ENCODE assay signal across 9 cellular contexts in the genomic region with DNA sequence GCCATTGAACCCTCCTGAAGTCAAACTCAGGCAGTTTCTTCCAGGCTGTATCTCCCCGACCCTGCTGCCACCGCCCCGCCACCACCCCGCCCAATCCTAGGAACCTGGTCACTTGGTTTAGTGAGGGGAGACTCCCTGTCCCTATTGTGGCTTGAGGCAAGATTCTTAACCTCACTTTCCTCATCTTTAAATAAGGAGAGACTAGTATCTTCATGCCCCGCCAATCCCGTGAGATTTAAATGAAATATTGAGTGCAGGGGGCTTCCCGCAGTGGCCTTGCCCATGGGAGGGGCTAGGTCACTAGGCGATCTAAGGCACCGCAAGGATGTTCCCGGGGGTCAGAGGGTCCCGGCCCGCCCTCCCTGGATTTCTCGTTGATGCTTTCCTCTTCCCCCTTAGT. TPM values are rescaled to one million over a fixed set of nuclear protein-coding genes. Genes with fewer than 3 reads are reported as not detected.
A peak's percentile ranks its signal among the peaks of the same experiment; 100 is the strongest.
DNase-seq lines count a peak whose midpoint lies in the region; ATAC-seq and TF ChIP-seq lines count a peak whose summit lies in the region.
"Had no signal": no experiment of that assay in that cellular context is flagged by ENCODE, and none has a peak within 500 bp of the region (broad histone marks: within the 10 kb centered on the region; RNA-seq: fewer than 3 reads in every experiment).

No MANE protein-coding gene starts in this region.

- H3K27me3 Mint-ChIP-seq in Calu3 (ENCODE audit: unreplicated experiment) = no peaks in the 10 kb centered on the region
- peaks cover 9% of the 10 kb centered on the region for H3K27me3 Mint-ChIP-seq in activated naive CD8-positive, alpha-beta T cell

- no CpG with 5 or more reads among the region's 13 CpGs for WGBS in mesendoderm (ENCODE audit: extremely low coverage, insufficient coverage, low lambda C conversion rate)

- no peak for DNase-seq in Calu3
- DNase-seq in mesendoderm = no peak
- no peak for DNase-seq in NCI-H1436 (lab: John Stamatoyannopoulos, UW)
- no peak for DNase-seq in islet precursor cell
- DNase-seq: NCI-H748 treated with DMSO at 0.1 percent for 48 hours had no signal

- no peak for TF ChIP-seq CTCF in Calu3 (IDR thresholded peaks at IDR 0.05; ENCODE audit: unreplicated experiment)

- H3K4me1 ChIP-seq in mesendoderm (ENCODE audit: control insufficient read depth, low read depth, low read length) = no peaks in the 10 kb centered on the region

- no peak overlapping the region for H2BK120ac ChIP-seq in mesendoderm (ENCODE audit: low read depth, low read length)

- H3K9ac ChIP-seq in mesendoderm (ENCODE audit: low read length) = peak overlapping the region; percentile 88

- no peaks in the 10 kb centered on the region for H3K27me3 ChIP-seq in mesendoderm (ENCODE audit: insufficient read depth, low read length, poor library complexity)

- peaks cover 17% of the 10 kb centered on the region for H3K4me1 Mint-ChIP-seq in Calu3 (ENCODE audit: low read depth, unreplicated experiment)
- H3K4me1 Mint-ChIP-seq in activated naive CD8-positive, alpha-beta T cell (ENCODE audit: low read depth) = peaks cover 6% of the 10 kb centered on the region

- H3K4me2 ChIP-seq in mesendoderm (ENCODE audit: low read length) = peak overlapping the region; percentile 93

- H3K36me3 Mint-ChIP-seq in Calu3 (ENCODE audit: insufficient read depth, unreplicated experiment) = peaks cover 26% of the 10 kb centered on the region
- H3K36me3 Mint-ChIP-seq in activated naive CD8-positive, alpha-beta T cell = peaks cover 5% of the 10 kb centered on the region

- no peak overlapping the region for H3K27ac Mint-ChIP-seq in Calu3 (ENCODE audit: unreplicated experiment)
- H3K27ac Mint-ChIP-seq in activated naive CD8-positive, alpha-beta T cell = no peak overlapping the region

- no peak overlapping the region for H4K8ac ChIP-seq in mesendoderm (ENCODE audit: low read depth, low read length)

- no peak overlapping the region for H4K5ac ChIP-seq in mesendoderm (ENCODE audit: low read length)

- intact Hi-C loops in Calu3 (cut with micrococcal nuclease; ENCODE audit: unreplicated experiment) = no loop called here

- H3K79me1 ChIP-seq in mesendoderm (ENCODE audit: low read length) = no peaks in the 10 kb centered on the region

- no peak overlapping the region for H2AK5ac ChIP-seq in mesendoderm (ENCODE audit: low read length)

- no peak for ATAC-seq in GM18502 (IDR thresholded peaks at IDR 0.05; ENCODE audit: poor library complexity, unreplicated experiment)

- no peak overlapping the region for H2BK5ac ChIP-seq in mesendoderm (ENCODE audit: low read length)

- peak overlapping the region; percentile 85 for H3K4me3 ChIP-seq in mesendoderm (ENCODE audit: low read length)

- peak overlapping the region; percentile 80 for H3K23ac ChIP-seq in mesendoderm (ENCODE audit: low read length)

- H3K79me2 ChIP-seq in mesendoderm (ENCODE audit: control insufficient read depth, insufficient read depth, low read length) = peaks cover 1% of the 10 kb centered on the region

- no peak overlapping the region for H3K18ac ChIP-seq in mesendoderm (ENCODE audit: low read length)

- no peaks in the 10 kb centered on the region for H3K9me3 Mint-ChIP-seq in Calu3 (ENCODE audit: low read depth, unreplicated experiment)
- no peaks in the 10 kb centered on the region for H3K9me3 Mint-ChIP-seq in activated naive CD8-positive, alpha-beta T cell (ENCODE audit: low read depth)

- H3K4ac ChIP-seq in mesendoderm (ENCODE audit: low read depth, low read length) = no peak overlapping the region

- peak overlapping the region; percentile 82 for H3K4me3 Mint-ChIP-seq in Calu3 (ENCODE audit: low read depth, unreplicated experiment)
- peak overlapping the region; percentile 56 for H3K4me3 Mint-ChIP-seq in activated naive CD8-positive, alpha-beta T cell

- CTCF ChIA-PET in Calu3 (lab: Charles Lee) = no interaction called here

- H3K27ac ChIP-seq in mesendoderm (ENCODE audit: low read depth, low read length) = no peak overlapping the region
- H3K27ac ChIP-seq: thoracic aorta had no signal

- no TSS peak for BruUV-seq in Calu3 (replicated peaks; lab: Mats Ljungman, UMichigan)

- no peaks in the 10 kb centered on the region for H3K36me3 ChIP-seq in mesendoderm (ENCODE audit: control insufficient read depth, insufficient read depth, low read length)
- H3K36me3 ChIP-seq: thoracic aorta had no signal

- peak overlapping the region; percentile 97 for H3K56ac ChIP-seq in mesendoderm (ENCODE audit: low read length)

- H2BK15ac ChIP-seq in mesendoderm (replicated peaks; ENCODE audit: low read depth) = no peak overlapping the region

RNA-seq across cellular contexts. Expression of a gene that starts 1.0 kb away (rescaled TPM):
- 18.9 and 19.4 TPM in 2 replicates for total RNA-seq in Calu3 (2022)
- 9.8 TPM for polyA plus RNA-seq in mesendoderm (2013, experiment 1 of 2)
- polyA plus RNA-seq in mesendoderm (2013, experiment 2 of 2) = 9.7 TPM
- total RNA-seq: fibroblast of lung, thoracic aorta had no signal
- polyA plus RNA-seq: fibroblast of lung had no signal

RNA-seq across cellular contexts. Expression of a gene that starts 34.2 kb away (rescaled TPM):
- 195 and 277 TPM in 2 replicates for total RNA-seq in Calu3 (2022)
- 20.9 TPM for polyA plus RNA-seq in mesendoderm (2013, experiment 1 of 2)
- polyA plus RNA-seq in mesendoderm (2013, experiment 2 of 2) = 21.5 TPM

RNA-seq across cellular contexts. Expression of a gene that starts 37.7 kb away (rescaled TPM):
- 101 and 121 TPM in 2 replicates for total RNA-seq in Calu3 (2022)
- 130 TPM for polyA plus RNA-seq in mesendoderm (2013, experiment 1 of 2)
- 130 TPM for polyA plus RNA-seq in mesendoderm (2013, experiment 2 of 2)

RNA-seq across cellular contexts. Expression of a gene that starts 45.5 kb away (rescaled TPM):
- total RNA-seq in Calu3 (2022) = 0.32 TPM in 1 of 2 replicates, not detected in the other
- not detected for polyA plus RNA-seq in mesendoderm (2013, experiment 1 of 2)
- not detected for polyA plus RNA-seq in mesendoderm (2013, experiment 2 of 2)
- total RNA-seq: fibroblast of lung, thoracic aorta had no signal
- polyA plus RNA-seq: fibroblast of lung had no signal

RNA-seq across cellular contexts. Expression of a gene that starts 53.4 kb away (rescaled TPM):
- 0.59 and 1.0 TPM in 2 replicates for total RNA-seq in Calu3 (2022)
- 26.2 TPM for polyA plus RNA-seq in mesendoderm (2013, experiment 1 of 2)
- 28.4 TPM for polyA plus RNA-seq in mesendoderm (2013, experiment 2 of 2)
